Comparison of ENCODE assay signal across 9 cellular contexts in the genomic region with DNA sequence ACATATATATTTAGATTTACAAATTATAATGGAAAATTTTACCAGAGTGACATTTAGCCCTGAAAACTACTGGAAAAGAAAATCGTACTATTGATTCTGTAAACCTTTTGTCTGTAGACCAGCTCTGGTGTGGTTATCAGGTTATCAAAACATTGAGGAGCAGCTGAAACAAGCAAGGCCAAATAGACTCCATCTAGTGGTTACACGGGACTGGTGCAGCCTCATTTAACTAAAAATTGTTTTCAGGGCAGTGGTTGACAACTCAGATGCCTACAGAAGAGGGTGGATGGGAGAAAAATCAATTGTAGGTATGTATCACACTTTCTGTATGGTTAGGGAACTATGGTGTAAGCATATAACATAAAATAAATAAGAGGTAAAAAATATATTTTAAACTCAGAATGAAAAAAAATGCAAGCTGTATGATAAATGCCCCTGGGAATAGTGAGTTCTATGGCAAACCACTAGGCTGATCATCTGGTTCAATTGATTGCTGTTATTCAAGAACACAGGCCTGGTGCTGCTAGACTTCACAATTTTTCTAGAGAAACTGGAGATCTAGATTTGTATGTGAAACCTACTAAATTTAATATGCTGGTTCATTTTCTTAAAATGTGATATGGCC. TPM values are rescaled to one million over a fixed set of nuclear protein-coding genes. Genes with fewer than 3 reads are reported as not detected.
DNase-seq lines count a peak whose midpoint lies in the region; ATAC-seq, FAIRE-seq and TF ChIP-seq lines count a peak whose summit lies in the region.
"Had no signal": no experiment of that assay in that cellular context is flagged by ENCODE, and none has a peak within 500 bp of the region (broad histone marks: within the 10 kb centered on the region; RNA-seq: fewer than 3 reads in every experiment).

No MANE protein-coding gene starts in this region.

- intact Hi-C loops in OCI-LY7 (cut with micrococcal nuclease; ENCODE audit: unreplicated experiment) = loop anchor here (5.0 kb wide), 1 partner anchor 717 kb away; no protein-coding TSS in a partner anchor
- intact Hi-C loops in endothelial cell of umbilical vein (cut with micrococcal nuclease) = loop anchor here (1.0 to 5.0 kb wide), 3 partner anchors 128 to 717 kb away; no protein-coding TSS in a partner anchor
- intact Hi-C loops in naive thymus-derived CD4-positive, alpha-beta T cell (cut with micrococcal nuclease) = loop anchor here in 1 of 2 donors (2.0 kb wide), 1 partner anchor 716 kb away; no protein-coding TSS in a partner anchor

- no peak overlapping the region for H3K27ac Mint-ChIP-seq in natural killer cell treated with Interleukin-12 subunit alpha and Interleukin-12 subunit beta and Interleukin-15 and Interleukin-18, amount 100 ng/mL, for 72 hours
- no peak overlapping the region for H3K27ac Mint-ChIP-seq in naive thymus-derived CD4-positive, alpha-beta T cell
- H3K27ac Mint-ChIP-seq: activated naive CD4-positive, alpha-beta T cell treated with anti-CD3 and anti-CD28 coated beads, Interleukin-2, amount 50 U/mL, for 72 hours had no signal

- peaks cover 8% of the 10 kb centered on the region for H3K9me3 Mint-ChIP-seq in natural killer cell treated with Interleukin-12 subunit alpha and Interleukin-12 subunit beta and Interleukin-15 and Interleukin-18, amount 100 ng/mL, for 72 hours
- H3K9me3 Mint-ChIP-seq in naive thymus-derived CD4-positive, alpha-beta T cell = peaks cover 0 to 23% (median 5%) of the 10 kb centered on the region in 11 donors

- no peaks in the 10 kb centered on the region for H3K9me2 ChIP-seq in OCI-LY7 (ENCODE audit: insufficient read depth, low read length)

- H3K27me3 Mint-ChIP-seq in natural killer cell treated with Interleukin-12 subunit alpha and Interleukin-12 subunit beta and Interleukin-15 and Interleukin-18, amount 100 ng/mL, for 72 hours = no peaks in the 10 kb centered on the region
- no peaks in the 10 kb centered on the region for H3K27me3 Mint-ChIP-seq in naive thymus-derived CD4-positive, alpha-beta T cell

- H3K36me3 ChIP-seq in OCI-LY7 (ENCODE audit: insufficient read depth, low read length) (no peaks in the 10 kb centered on the region), endothelial cell of umbilical vein (ENCODE audit: control insufficient read depth in 2 of 2, extremely low read depth in 1 of 2, insufficient read depth in 2 of 2, low read length in 2 of 2) (no peaks in the 10 kb centered on the region)
- H3K36me3 ChIP-seq in naive thymus-derived CD4-positive, alpha-beta T cell (ENCODE audit: control insufficient read depth in 2 of 3, insufficient read depth in 3 of 3, low read length in 3 of 3) = no peaks in the 10 kb centered on the region

- no peaks in the 10 kb centered on the region for H3K4me1 Mint-ChIP-seq in natural killer cell treated with Interleukin-12 subunit alpha and Interleukin-12 subunit beta and Interleukin-15 and Interleukin-18, amount 100 ng/mL, for 72 hours (ENCODE audit: low read depth in 2 of 2)
- H3K4me1 Mint-ChIP-seq in naive thymus-derived CD4-positive, alpha-beta T cell = no peaks in the 10 kb centered on the region

- TF ChIP-seq POLR2A in endothelial cell of umbilical vein (IDR thresholded peaks at IDR 0.05; ENCODE audit: low read depth, low read length) = no peak

- H3K36me3 Mint-ChIP-seq in natural killer cell treated with Interleukin-12 subunit alpha and Interleukin-12 subunit beta and Interleukin-15 and Interleukin-18, amount 100 ng/mL, for 72 hours = peaks cover 5% of the 10 kb centered on the region
- H3K36me3 Mint-ChIP-seq in naive thymus-derived CD4-positive, alpha-beta T cell = no peaks in the 10 kb centered on the region

- no peaks in the 10 kb centered on the region for H3K9me1 ChIP-seq in endothelial cell of umbilical vein (replicated peaks; ENCODE audit: control insufficient read depth, extremely low read depth, insufficient read depth, low read length)

- no peak overlapping the region for H3K4me2 ChIP-seq in OCI-LY7 (ENCODE audit: low read length)
- no peak overlapping the region for H3K4me2 ChIP-seq in endothelial cell of umbilical vein (ENCODE audit: insufficient read depth, low read length)

- CTCF ChIA-PET in OCI-LY7 (lab: Charles Lee; ENCODE audit: unreplicated experiment) = no interaction called here
- CTCF ChIA-PET in endothelial cell of umbilical vein (lab: Charles Lee) = interaction anchor here (0.6 to 1.9 kb wide), 37 partner anchors 9 to 935 kb away, joined by 3 to 44 read pairs (median 4); a partner anchor contains a TSS
- CTCF ChIA-PET in naive thymus-derived CD4-positive, alpha-beta T cell (lab: Charles Lee) = no interaction called here

- no peak overlapping the region for H3K4me3 Mint-ChIP-seq in natural killer cell treated with Interleukin-12 subunit alpha and Interleukin-12 subunit beta and Interleukin-15 and Interleukin-18, amount 100 ng/mL, for 72 hours
- no peak overlapping the region for H3K4me3 Mint-ChIP-seq in naive thymus-derived CD4-positive, alpha-beta T cell

- DNase-seq in GM12865 (ENCODE audit: low read depth) (peak; percentile 54), H4 (ENCODE audit: low spot score) (peak; percentile 44), OCI-LY7 (ENCODE audit: low spot score) (peak; percentile 33), endothelial cell of umbilical vein (ENCODE audit: low read depth, low spot score) (peak; percentile 60), myocyte (ENCODE audit: low read depth) (peak; percentile 60)
- DNase-seq in Jurkat, Clone E6-1 (ENCODE audit: low read depth, low spot score) = peak; percentile 30
- no peak for DNase-seq in natural killer cell treated with Interleukin-12 subunit alpha and Interleukin-12 subunit beta and Interleukin-15 and Interleukin-18, amount 100 ng/mL, for 72 hours (ENCODE audit: low spot score)
- no peak for DNase-seq in naive thymus-derived CD4-positive, alpha-beta T cell

- H4K20me1 ChIP-seq in OCI-LY7 (ENCODE audit: insufficient read depth, low read length) (no peaks in the 10 kb centered on the region), endothelial cell of umbilical vein (replicated peaks; ENCODE audit: control insufficient read depth, extremely low read depth, insufficient read depth, low read length) (no peaks in the 10 kb centered on the region)

- H3K27ac ChIP-seq in OCI-LY7 (ENCODE audit: low read depth, low read length, poor library complexity, severe bottlenecking) (no peak overlapping the region), endothelial cell of umbilical vein (ENCODE audit: insufficient read depth, low read depth, low read length) (no peak overlapping the region)
- no peak overlapping the region for H3K27ac ChIP-seq in naive thymus-derived CD4-positive, alpha-beta T cell (ENCODE audit: low read depth, low read length)

- no peaks in the 10 kb centered on the region for H3K27me3 ChIP-seq in endothelial cell of umbilical vein (ENCODE audit: control insufficient read depth in 2 of 2, insufficient read depth in 2 of 2, low read length in 2 of 2)
- no peaks in the 10 kb centered on the region for H3K27me3 ChIP-seq in naive thymus-derived CD4-positive, alpha-beta T cell (ENCODE audit: control insufficient read depth in 2 of 2, insufficient read depth in 2 of 2, low read length in 2 of 2)

- H2AFZ ChIP-seq in OCI-LY7 (ENCODE audit: low read length) (no peak overlapping the region), endothelial cell of umbilical vein (ENCODE audit: low read depth, low read length) (no peak overlapping the region)

- H3K4me3 ChIP-seq in GM12865 (ENCODE audit: low read depth, low read length) = no peak overlapping the region
- no peak overlapping the region for H3K4me3 ChIP-seq in Jurkat, Clone E6-1 (ENCODE audit: low read length)
- no peak overlapping the region for H3K4me3 ChIP-seq in OCI-LY7 (ENCODE audit: low read depth, low read length, poor library complexity, severe bottlenecking)
- H3K4me3 ChIP-seq in endothelial cell of umbilical vein (replicated peaks in 1 of 3; ENCODE audit: insufficient read depth in 1 of 3, low read depth in 1 of 3, low read length in 3 of 3) = no peak overlapping the region
- H3K4me3 ChIP-seq in naive thymus-derived CD4-positive, alpha-beta T cell (ENCODE audit: low read length) = no peak overlapping the region

- peak; percentile 83 for FAIRE-seq in endothelial cell of umbilical vein (lab: Jason Lieb, UNC)

- POLR2A ChIA-PET in OCI-LY7 (lab: Charles Lee) (no interaction called here), endothelial cell of umbilical vein (lab: Charles Lee) (no interaction called here)
- POLR2A ChIA-PET in naive thymus-derived CD4-positive, alpha-beta T cell (lab: Charles Lee) = no interaction called here

- BruUV-seq in OCI-LY7 (replicated peaks; lab: Mats Ljungman, UMichigan) (no TSS peak), endothelial cell of umbilical vein (replicated peaks; lab: Mats Ljungman, UMichigan) (no TSS peak)

- H3K79me2 ChIP-seq in OCI-LY7 (ENCODE audit: insufficient read depth, low read depth, low read length) (no peaks in the 10 kb centered on the region), endothelial cell of umbilical vein (ENCODE audit: control insufficient read depth, insufficient read depth, low read length) (no peaks in the 10 kb centered on the region)

- peak; percentile 80 for TF ChIP-seq CTCF in GM12865 (IDR thresholded peaks at IDR 0.05; ENCODE audit: insufficient read depth, low read depth, low read length, missing control alignments)
- peak; percentile 88 for TF ChIP-seq CTCF in OCI-LY7 (conservative IDR thresholded peaks at IDR 0.05; ENCODE audit: low read length)
- peak; percentile 78 to 81 for TF ChIP-seq CTCF in endothelial cell of umbilical vein (IDR thresholded peaks at IDR 0.05; ENCODE audit: extremely low read depth in 1 of 2, insufficient read depth in 1 of 2, low read depth in 1 of 2, low read length in 2 of 2)

- H3K9me3 ChIP-seq in OCI-LY7 (ENCODE audit: low read length) = no peaks in the 10 kb centered on the region
- no peaks in the 10 kb centered on the region for H3K9me3 ChIP-seq in endothelial cell of umbilical vein (replicated peaks; ENCODE audit: control insufficient read depth, insufficient read depth, low read length)
- H3K9me3 ChIP-seq in naive thymus-derived CD4-positive, alpha-beta T cell (ENCODE audit: control insufficient read depth in 2 of 3, low read length in 3 of 3) = no peaks in the 10 kb centered on the region

- ATAC-seq in natural killer cell treated with Interleukin-12 subunit alpha and Interleukin-12 subunit beta and Interleukin-15 and Interleukin-18, amount 100 ng/mL, for 72 hours = no peak
- no peak for ATAC-seq in naive thymus-derived CD4-positive, alpha-beta T cell
- ATAC-seq: activated naive CD4-positive, alpha-beta T cell treated with anti-CD3 and anti-CD28 coated beads, Interleukin-2, amount 50 U/mL, for 72 hours had no signal

- no peaks in the 10 kb centered on the region for H3K4me1 ChIP-seq in OCI-LY7 (ENCODE audit: insufficient read depth, low read length, poor library complexity, severe bottlenecking)
- no peaks in the 10 kb centered on the region for H3K4me1 ChIP-seq in endothelial cell of umbilical vein (ENCODE audit: control insufficient read depth, extremely low read depth, insufficient read depth, low read length)
- no peaks in the 10 kb centered on the region for H3K4me1 ChIP-seq in naive thymus-derived CD4-positive, alpha-beta T cell (ENCODE audit: control insufficient read depth in 2 of 2, insufficient read depth in 2 of 2, low read length in 2 of 2)

- dilution Hi-C loops in endothelial cell of umbilical vein (cut with MboI; ENCODE audit: extremely low pct_ligation_motif_present, low sequenced_read_pairs) = no loop called here

- no peak overlapping the region for H3K9ac ChIP-seq in endothelial cell of umbilical vein (replicated peaks; ENCODE audit: extremely low read depth, insufficient read depth, low read length)

RNA-seq across cellular contexts. Expression of a gene that starts 51.2 kb away (rescaled TPM):
- 9.4 and 12.4 TPM in 2 replicates for total RNA-seq in H4 (2014; rRNA removed; shearing (Covaris generic))
- not detected for polyA plus RNA-seq in Jurkat, Clone E6-1 (2012; ENCODE audit: insufficient read depth, insufficient read length)
- not detected in 2 replicates for total RNA-seq in OCI-LY7 (2014; rRNA removed; shearing (Covaris generic))
- not detected in 2 replicates for total RNA-seq in OCI-LY7 (2022)
- 0.53 and 0.86 TPM in 2 replicates for total RNA-seq in endothelial cell of umbilical vein
- polyA plus RNA-seq in endothelial cell of umbilical vein = 0.12 and 0.14 TPM in 2 replicates
- 0.17 and 0.19 TPM in 2 replicates for polyA plus RNA-seq in endothelial cell of umbilical vein (2011; cell fraction: cytosol; rRNA removed)
- polyA plus RNA-seq in endothelial cell of umbilical vein (2011; cell fraction: nucleus; rRNA removed) = 0.31 and 0.66 TPM in 2 replicates
- polyA plus RNA-seq in endothelial cell of umbilical vein (2012) = 0.04 and 0.27 TPM in 2 replicates
- polyA minus RNA-seq in endothelial cell of umbilical vein = 0.70 and 0.85 TPM in 2 replicates
- polyA minus RNA-seq in endothelial cell of umbilical vein (2011; cell fraction: cytosol; rRNA and poly(A)+ RNA removed) = not detected
- 1.5 and 2.2 TPM in 2 replicates for polyA minus RNA-seq in endothelial cell of umbilical vein (2011; cell fraction: nucleus; rRNA and poly(A)+ RNA removed)
- total RNA-seq in myocyte = 2.9 and 5.8 TPM in 2 replicates
- 2.9 TPM for polyA plus RNA-seq in myocyte (2012)
- total RNA-seq in natural killer cell treated with Interleukin-12 subunit alpha and Interleukin-12 subunit beta and Interleukin-15 and Interleukin-18, amount 100 ng/mL, for 72 hours = not detected
- total RNA-seq in naive thymus-derived CD4-positive, alpha-beta T cell = under 1 TPM in 1 of 5 experiments, not detected in 4; 0.49 TPM
- not detected for polyA plus RNA-seq in naive thymus-derived CD4-positive, alpha-beta T cell
- total RNA-seq: activated naive CD4-positive, alpha-beta T cell treated with anti-CD3 and anti-CD28 coated beads, Interleukin-2, amount 50 U/mL, for 72 hours had no signal

Comparison
In these comparisons a context has a peak if more than half of its experiments do, and no peak if none do; other contexts are left out.
1. DNase-seq: peak in GM12865 (single experiment), H4 (single experiment), Jurkat, Clone E6-1 (single experiment), OCI-LY7 (single experiment), endothelial cell of umbilical vein (single experiment) and myocyte (single experiment); none in natural killer cell treated with Interleukin-12 subunit alpha and Interleukin-12 subunit beta and Interleukin-15 and Interleukin-18, amount 100 ng/mL, for 72 hours (single experiment) and naive thymus-derived CD4-positive, alpha-beta T cell (0 of 9).
2. Peak in every context shown above with its lines, with median percentiles within 50 percentile points of each other: CTCF ChIP-seq.